8 cellular contexts compared by ENCODE assay signal in the genomic region with DNA sequence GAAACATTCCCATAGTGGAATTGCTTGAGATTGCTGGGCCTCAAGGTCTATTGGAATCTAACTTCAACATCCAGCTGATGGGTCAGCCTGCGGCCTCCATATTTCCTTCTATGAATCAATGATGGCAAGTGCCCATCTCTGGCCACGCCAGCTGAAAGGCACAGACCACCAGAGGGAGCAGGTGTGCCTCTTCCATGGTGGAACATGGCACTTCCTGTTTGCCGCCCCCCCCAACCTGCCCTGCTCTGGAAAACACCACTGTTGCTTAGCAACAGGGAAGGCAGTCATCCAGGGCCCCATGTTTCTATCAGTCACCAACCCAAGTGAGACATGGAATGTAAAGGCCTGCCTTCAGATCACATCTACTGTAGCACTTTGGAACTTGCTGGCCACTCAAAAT. TPM values are rescaled to one million over a fixed set of nuclear protein-coding genes. Genes with fewer than 3 reads are reported as not detected.
DNase-seq lines count a peak whose midpoint lies in the region; ATAC-seq and TF ChIP-seq lines count a peak whose summit lies in the region.

No MANE protein-coding gene starts in this region.

- DNase-seq in ACHN (peak; percentile 69), NB4 (ENCODE audit: low read depth) (peak; percentile 43), SK-N-SH (peak; percentile 54), astrocyte of the hippocampus (ENCODE audit: low read depth, low spot score) (peak; percentile 52), iPS-NIHi7 (ENCODE audit: extremely low spot score) (peak; percentile 68), lower leg skin (ENCODE audit: low spot score in 2 of 2) (no peak)
- DNase-seq in stimulated activated CD4-positive, alpha-beta T cell treated with anti-CD3 and anti-CD28 coated beads, Interleukin-1b, Interleukin-23, amount 100 ng/mL, for 24 hours (ENCODE audit: low read depth in 4 of 4, low spot score in 1 of 4) = peak; percentile 0 to 34 (median 20)

- H3K9me2 ChIP-seq in SK-N-SH = no peaks in the 10 kb centered on the region

- WGBS in SK-N-SH (ENCODE audit: low lambda C conversion rate) = 36% methylated on average over 2 of the region's 3 CpGs
- WGBS in lower leg skin, 2 donors = 51 to 52% methylated on average over 3 of the region's 3 CpGs

- CTCF ChIA-PET in SK-N-SH (lab: Yijun Ruan, JAX) = interaction anchor here (0.6 to 3.1 kb wide), 9 partner anchors 8 to 1718 kb away, joined by 3 to 18 read pairs (median 3); a partner anchor contains a TSS

- POLR2A ChIA-PET in SK-N-SH (lab: Yijun Ruan, JAX) = interaction anchor here (0.6 kb wide), 1 partner anchor 36 kb away, joined by 3 read pairs; no protein-coding TSS in a partner anchor

- intact Hi-C loops in lower leg skin (cut with DNase I; ENCODE audit: low total_unique reads) = no loop called here

- TF ChIP-seq CTCF in NB4 (IDR thresholded peaks at IDR 0.05; ENCODE audit: low read depth, low read length) (peak; percentile 31), SK-N-SH (IDR thresholded peaks at IDR 0.05) (peak; percentile 56), lower leg skin (IDR thresholded peaks at IDR 0.05) (no peak)

- H3K27ac ChIP-seq in SK-N-SH (ENCODE audit: low read depth in 2 of 2, low read length in 1 of 2) = no peak overlapping the region

- peak; percentile 52 for ATAC-seq in GM18867 (IDR thresholded peaks at IDR 0.05; ENCODE audit: unreplicated experiment)

- TF ChIP-seq POLR2A in NB4 (IDR thresholded peaks at IDR 0.05; ENCODE audit: extremely low read depth, insufficient read length) = no peak
- no peak for TF ChIP-seq POLR2A in lower leg skin (IDR thresholded peaks at IDR 0.05)

- H3K36me3 ChIP-seq in SK-N-SH (replicated peaks in 1 of 2; ENCODE audit: control insufficient read depth in 1 of 2, insufficient read depth in 2 of 2, low read length in 1 of 2) = no peaks in the 10 kb centered on the region

- no peak for TF ChIP-seq EP300 in SK-N-SH (IDR thresholded peaks at IDR 0.05; ENCODE audit: borderline replicate concordance in 1 of 2, low read depth in 1 of 2, low read length in 1 of 2)

- no peaks in the 10 kb centered on the region for H3K9me3 ChIP-seq in SK-N-SH

- no peaks in the 10 kb centered on the region; a peak in 1 of 4 replicates for H3K4me1 ChIP-seq in SK-N-SH (ENCODE audit: control insufficient read depth in 1 of 2, insufficient read depth in 2 of 2, low read depth in 1 of 2, low read length in 1 of 2)

- no peak overlapping the region for H2AFZ ChIP-seq in SK-N-SH (ENCODE audit: low read depth)

- H3K4me3 ChIP-seq in NB4 (ENCODE audit: low read depth, low read length) (no peak overlapping the region), SK-N-SH (ENCODE audit: low read depth in 2 of 2, low read length in 1 of 2) (no peak overlapping the region), lower leg skin (ENCODE audit: low read depth, poor library complexity, severe bottlenecking) (no peak overlapping the region)

- no peaks in the 10 kb centered on the region for H3K79me2 ChIP-seq in SK-N-SH (ENCODE audit: insufficient read depth)

- TF ChIP-seq RAD21 in SK-N-SH (IDR thresholded peaks at IDR 0.05; ENCODE audit: low read length) = peak; percentile 42

- no peaks in the 10 kb centered on the region; the same call in 1 of the 2 replicates for H3K27me3 ChIP-seq in SK-N-SH (ENCODE audit: insufficient read depth)

- H3F3A ChIP-seq in SK-N-SH (replicated peaks; ENCODE audit: insufficient read depth) = no peaks in the 10 kb centered on the region

- no peaks in the 10 kb centered on the region for H4K20me1 ChIP-seq in SK-N-SH (ENCODE audit: insufficient read depth)

- H3K4me2 ChIP-seq in SK-N-SH = no peak overlapping the region

- in situ Hi-C loops in ACHN (cut with HindIII; ENCODE audit: low pct_ligation_motif_present, low pct_unique_long_range_greater_than_20kb, low sequenced_read_pairs) = no loop called here

- no peak overlapping the region for H3K9ac ChIP-seq in SK-N-SH

TF ChIP-seq in SK-N-SH, 30 proteins besides CTCF, POLR2A, EP300 and RAD21:
- peak; percentile 36; the same call in 1 of the 2 replicates for TF ChIP-seq SMC3 (IDR thresholded peaks at IDR 0.05; ENCODE audit: low read depth, low read length)
- TF ChIP-seq, protein P1, sequence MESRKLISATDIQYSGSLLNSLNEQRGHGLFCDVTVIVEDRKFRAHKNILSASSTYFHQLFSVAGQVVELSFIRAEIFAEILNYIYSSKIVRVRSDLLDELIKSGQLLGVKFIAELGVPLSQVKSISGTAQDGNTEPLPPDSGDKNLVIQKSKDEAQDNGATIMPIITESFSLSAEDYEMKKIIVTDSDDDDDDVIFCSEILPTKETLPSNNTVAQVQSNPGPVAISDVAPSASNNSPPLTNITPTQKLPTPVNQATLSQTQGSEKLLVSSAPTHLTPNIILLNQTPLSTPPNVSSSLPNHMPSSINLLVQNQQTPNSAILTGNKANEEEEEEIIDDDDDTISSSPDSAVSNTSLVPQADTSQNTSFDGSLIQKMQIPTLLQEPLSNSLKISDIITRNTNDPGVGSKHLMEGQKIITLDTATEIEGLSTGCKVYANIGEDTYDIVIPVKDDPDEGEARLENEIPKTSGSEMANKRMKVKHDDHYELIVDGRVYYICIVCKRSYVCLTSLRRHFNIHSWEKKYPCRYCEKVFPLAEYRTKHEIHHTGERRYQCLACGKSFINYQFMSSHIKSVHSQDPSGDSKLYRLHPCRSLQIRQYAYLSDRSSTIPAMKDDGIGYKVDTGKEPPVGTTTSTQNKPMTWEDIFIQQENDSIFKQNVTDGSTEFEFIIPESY (IDR thresholded peaks at IDR 0.05; ENCODE audit: borderline replicate concordance, low read depth) = no peak
- peak; percentile 60 for TF ChIP-seq ELF1 (IDR thresholded peaks at IDR 0.05)

RNA-seq across cellular contexts. Expression of a gene that starts 11.6 kb away (rescaled TPM):
- polyA plus RNA-seq in SK-N-SH (2012; rRNA removed) = not detected in 2 replicates
- not detected in 2 replicates for polyA plus RNA-seq in SK-N-SH (2012; cell fraction: cytosol; rRNA removed)
- not detected in 2 replicates for polyA plus RNA-seq in SK-N-SH (2012; cell fraction: nucleus; rRNA removed)
- not detected for total RNA-seq in lower leg skin

RNA-seq across cellular contexts. Expression of a gene that starts 38.6 kb away (rescaled TPM):
- 1.9 and 2.9 TPM in 2 replicates for polyA plus RNA-seq in SK-N-SH (2012; rRNA removed)
- 2.3 and 2.5 TPM in 2 replicates for polyA plus RNA-seq in SK-N-SH (2012; cell fraction: cytosol; rRNA removed)
- 0.67 and 0.93 TPM in 2 replicates for polyA plus RNA-seq in SK-N-SH (2012; cell fraction: nucleus; rRNA removed)
- total RNA-seq in lower leg skin = 1 to 10 TPM; 2.8 to 3.7 (median 3.4) TPM

Comparison
In these comparisons a context has a peak if more than half of its experiments do, and no peak if none do; other contexts are left out.
1. DNase-seq: peak in ACHN (single experiment), NB4 (single experiment), SK-N-SH (single experiment), astrocyte of the hippocampus (single experiment), iPS-NIHi7 (single experiment) and stimulated activated CD4-positive, alpha-beta T cell treated with anti-CD3 and anti-CD28 coated beads, Interleukin-1b, Interleukin-23, amount 100 ng/mL, for 24 hours (4 of 4); none in lower leg skin (0 of 2).
2. CTCF ChIP-seq: peak in NB4 (single experiment) and SK-N-SH (single experiment); none in lower leg skin (0 of 3).